In the genomic region with DNA sequence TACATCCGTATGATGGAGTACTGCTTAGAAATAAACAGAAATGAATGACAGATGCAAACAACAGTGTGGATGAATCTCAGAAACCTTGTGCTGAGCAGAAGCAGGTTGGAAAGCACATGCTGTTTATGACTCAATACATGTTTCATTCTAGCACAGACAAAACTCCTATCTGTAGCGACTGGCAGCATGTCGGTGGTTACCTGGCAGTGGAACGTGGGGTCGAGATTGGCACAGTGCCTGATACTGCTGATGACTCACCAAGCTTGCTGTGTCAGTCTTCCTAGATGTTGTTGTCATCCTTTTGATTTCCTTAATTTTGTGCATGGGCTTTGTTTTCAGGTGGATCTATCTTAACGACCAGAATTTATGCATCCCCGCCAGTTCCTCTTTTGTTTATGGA, we compare ENCODE assay signal across 19 cellular contexts.
DNase-seq lines count a peak whose midpoint lies in the region; ATAC-seq, FAIRE-seq and TF ChIP-seq lines count a peak whose summit lies in the region.
"Had no signal": no experiment of that assay in that cellular context is flagged by ENCODE, and none has a peak within 500 bp of the region (broad histone marks: within the 10 kb centered on the region; RNA-seq: fewer than 3 reads in every experiment).

No MANE protein-coding gene starts in this region.

- H3K27me3 ChIP-seq in K562 (ENCODE audit: control insufficient read depth in 2 of 2, insufficient read depth in 2 of 2, low read length in 2 of 2) = no peaks in the 10 kb centered on the region
- H3K27me3 ChIP-seq: dorsolateral prefrontal cortex, pancreas, spleen had no signal

- intact Hi-C loops in K562 (cut with micrococcal nuclease) = no loop called here

- no peaks in the 10 kb centered on the region for H3K79me2 ChIP-seq in K562 (ENCODE audit: control insufficient read depth, insufficient read depth, low read length)

- no peak overlapping the region for H3K4me3 ChIP-seq in K562
- H3K4me3 ChIP-seq: dorsolateral prefrontal cortex, mucosa of descending colon, pancreas had no signal

- H3K9me1 ChIP-seq in K562 (ENCODE audit: control insufficient read depth, insufficient read depth, low read length) = no peaks in the 10 kb centered on the region

- H3K9me3 ChIP-seq in K562 (replicated peaks; ENCODE audit: control insufficient read depth, insufficient read depth, low read depth, low read length) = no peaks in the 10 kb centered on the region
- H3K9me3 ChIP-seq: mucosa of descending colon, pancreas, spleen had no signal

- H3K36me3 ChIP-seq in K562 (ENCODE audit: control insufficient read depth, insufficient read depth, low read length) = peaks cover 46% of the 10 kb centered on the region

- H3K4me2 ChIP-seq in K562 (ENCODE audit: insufficient read depth, low read length) = no peak overlapping the region
- H3K4me2 ChIP-seq: KMS-11 had no signal

- no peak overlapping the region for H2AFZ ChIP-seq in K562 (ENCODE audit: low read depth, low read length)

- no peak overlapping the region for H3K27ac ChIP-seq in K562 (ENCODE audit: extremely low read depth, low read depth, low read length)
- H3K27ac ChIP-seq: dorsolateral prefrontal cortex, KMS-11, pancreas had no signal

- CTCF ChIA-PET in K562 (lab: Yijun Ruan, JAX; ENCODE audit: low intra/inter-chr PET ratio) = no interaction called here

- 65% methylated on average over 7 of the region's 7 CpGs for WGBS in K562 (ENCODE audit: insufficient coverage, low coverage, missing lambda C conversion rate)

- no peaks in the 10 kb centered on the region for H4K20me1 ChIP-seq in K562 (replicated peaks; ENCODE audit: control insufficient read depth, insufficient read depth, low read length)

- in situ Hi-C loops in K562 (cut with MboI) = no loop called here

- no peak for TF ChIP-seq POLR2A in K562 (conservative IDR thresholded peaks at IDR 0.05)
- TF ChIP-seq POLR2A in GM18505 (IDR thresholded peaks at IDR 0.05; ENCODE audit: borderline replicate concordance, extremely low read depth, insufficient read depth, insufficient read length) = no peak

- no TSS peak for BruUV-seq in K562 (replicated peaks; lab: Mats Ljungman, UMichigan)

- peak; percentile 57 for DNase-seq in activated CD4-positive, alpha-beta T cell treated with anti-CD3 and anti-CD28 coated beads for 48 hours
- DNase-seq in activated CD4-positive, alpha-beta T cell treated with anti-CD3 and anti-CD28 coated beads for 1 hour = no peak
- peak; percentile 3 for DNase-seq in LoVo (ENCODE audit: low spot score)
- DNase-seq in K562 (ENCODE audit: extremely low read depth in 1 of 4, low spot score in 3 of 4) = no peak
- DNase-seq in stimulated activated CD4-positive, alpha-beta T cell treated with anti-CD3 and anti-CD28 coated beads, Interleukin-12 subunit alpha, Interleukin-12 subunit beta, amount 100 ng/mL, for 4 hours = peak; percentile 22
- DNase-seq in AG08395 (ENCODE audit: low spot score) = no peak
- no peak for DNase-seq in NOMO-1 (lab: John Stamatoyannopoulos, UW; ENCODE audit: unreplicated experiment in 2 of 2)
- DNase-seq: ACHN, DMS 273 treated with DMSO at 0.1 percent for 48 hours, dorsolateral prefrontal cortex, foreskin fibroblast, immature natural killer cell, mucosa of descending colon, NCI-H2029 treated with DMSO at 0.1 percent for 48 hours, OCI-M1, pancreas, spleen had no signal

- TF ChIP-seq CTCF in K562 (IDR thresholded peaks at IDR 0.05 in 2 of 3, conservative IDR thresholded peaks at IDR 0.05 in 1 of 3; ENCODE audit: insufficient read depth in 2 of 3, low read depth in 1 of 3, low read length in 3 of 3) = no peak

- POLR2A ChIA-PET in K562 (lab: Yijun Ruan, JAX) = no interaction called here

- H3K9ac ChIP-seq in K562 (ENCODE audit: insufficient read depth in 1 of 2, low read depth in 2 of 2, low read length in 2 of 2) = no peak overlapping the region
- H3K9ac ChIP-seq: KMS-11 had no signal

- no peak for TF ChIP-seq EP300 in K562 (IDR thresholded peaks at IDR 0.05; ENCODE audit: low read length)

- FAIRE-seq in K562 (lab: Jason Lieb, UNC) = peak; percentile 26
- FAIRE-seq: pancreas had no signal

- no peak for TF ChIP-seq RAD21 in K562 (CRISPR knock-in tag; conservative IDR thresholded peaks at IDR 0.05 in 1 of 2, IDR thresholded peaks at IDR 0.05 in 1 of 2)

- ATAC-seq in K562 = no peak
- no peak for ATAC-seq in GM18505 (IDR thresholded peaks at IDR 0.05; ENCODE audit: unreplicated experiment)
- ATAC-seq: mucosa of descending colon had no signal

- no peaks in the 10 kb centered on the region for H3K4me1 ChIP-seq in K562 (replicated peaks in 1 of 2; ENCODE audit: control insufficient read depth in 2 of 2, insufficient read depth in 2 of 2, low read length in 2 of 2)
- H3K4me1 ChIP-seq: pancreas had no signal

TF ChIP-seq in K562, 482 proteins besides CTCF, POLR2A, EP300 and RAD21:
- TF ChIP-seq SMARCA5 (IDR thresholded peaks at IDR 0.05) (no peak), NFIC (IDR thresholded peaks at IDR 0.05) (peak; percentile 50), PHB (CRISPR knock-in tag; IDR thresholded peaks at IDR 0.05) (no peak), PCBP2 (IDR thresholded peaks at IDR 0.05; ENCODE audit: low read depth, low read length, poor library complexity, severe bottlenecking) (no peak)
- TF ChIP-seq, protein P1, sequence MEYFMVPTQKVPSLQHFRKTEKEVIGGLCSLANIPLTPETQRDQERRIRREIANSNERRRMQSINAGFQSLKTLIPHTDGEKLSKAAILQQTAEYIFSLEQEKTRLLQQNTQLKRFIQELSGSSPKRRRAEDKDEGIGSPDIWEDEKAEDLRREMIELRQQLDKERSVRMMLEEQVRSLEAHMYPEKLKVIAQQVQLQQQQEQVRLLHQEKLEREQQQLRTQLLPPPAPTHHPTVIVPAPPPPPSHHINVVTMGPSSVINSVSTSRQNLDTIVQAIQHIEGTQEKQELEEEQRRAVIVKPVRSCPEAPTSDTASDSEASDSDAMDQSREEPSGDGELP (CRISPR knock-in tag; IDR thresholded peaks at IDR 0.05; ENCODE audit: borderline replicate concordance) = no peak
- TF ChIP-seq, protein P2, sequence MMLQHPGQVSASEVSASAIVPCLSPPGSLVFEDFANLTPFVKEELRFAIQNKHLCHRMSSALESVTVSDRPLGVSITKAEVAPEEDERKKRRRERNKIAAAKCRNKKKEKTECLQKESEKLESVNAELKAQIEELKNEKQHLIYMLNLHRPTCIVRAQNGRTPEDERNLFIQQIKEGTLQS (IDR thresholded peaks at IDR 0.05) = peak; percentile 48; the same call in 1 of the 2 replicates
- TF ChIP-seq, protein P2 (CRISPR knock-in tag; conservative IDR thresholded peaks at IDR 0.05) = no peak

Comparison
In these comparisons a context has a peak if more than half of its experiments do, and no peak if none do; other contexts are left out.
1. DNase-seq: peak in activated CD4-positive, alpha-beta T cell treated with anti-CD3 and anti-CD28 coated beads for 48 hours (single experiment), LoVo (single experiment) and stimulated activated CD4-positive, alpha-beta T cell treated with anti-CD3 and anti-CD28 coated beads, Interleukin-12 subunit alpha, Interleukin-12 subunit beta, amount 100 ng/mL, for 4 hours (single experiment); none in activated CD4-positive, alpha-beta T cell treated with anti-CD3 and anti-CD28 coated beads for 1 hour (single experiment), K562 (0 of 4), AG08395 (single experiment) and NOMO-1 (0 of 2).